7 cellular contexts compared by ENCODE assay signal in genomic region chr10:75408512-75408881, GRCh38. TPM values are rescaled to one million over a fixed set of nuclear protein-coding genes. Genes with fewer than 3 reads are reported as not detected.
DNase-seq lines count a peak whose midpoint lies in the region; ATAC-seq and TF ChIP-seq lines count a peak whose summit lies in the region.

No MANE protein-coding gene starts in this region.

- peak overlapping the region; percentile 90; the same call in 1 of the 2 replicates for H3K27ac ChIP-seq in HEK293 (ENCODE audit: extremely low read depth, low read depth, low read length)

- H3K4me3 Mint-ChIP-seq in activated T-helper 17 cell treated with anti-CD3 and anti-CD28 coated beads, Interleukin-2, amount 50 U/mL, for 72 hours, result peak overlapping the region; percentile 67
- H3K4me3 Mint-ChIP-seq in stimulated activated effector memory CD8-positive, alpha-beta T cell treated with anti-CD3 and anti-CD28 coated beads, Interleukin-12 subunit alpha, Interleukin-12 subunit beta, amount 100 ng/mL, for 72 hours, result peak overlapping the region; percentile 63

- peaks cover 11% of the 10 kb centered on the region for H3K36me3 Mint-ChIP-seq in activated T-helper 17 cell treated with anti-CD3 and anti-CD28 coated beads, Interleukin-2, amount 50 U/mL, for 72 hours (ENCODE audit: low read depth)
- H3K36me3 Mint-ChIP-seq in stimulated activated effector memory CD8-positive, alpha-beta T cell treated with anti-CD3 and anti-CD28 coated beads, Interleukin-12 subunit alpha, Interleukin-12 subunit beta, amount 100 ng/mL, for 72 hours, result no peaks in the 10 kb centered on the region

- H3K36me3 ChIP-seq in HEK293 (ENCODE audit: control insufficient read depth in 2 of 2, insufficient read depth in 1 of 2, low read length in 2 of 2) (peaks cover 0 to 17% of the 10 kb centered on the region in 2 experiments; a peak in 1 of 3 replicates), iPS-15b (ENCODE audit: control insufficient read depth, insufficient read depth, low read length) (no peaks in the 10 kb centered on the region)

- DNase-seq in stimulated activated effector memory CD8-positive, alpha-beta T cell treated with anti-CD3 and anti-CD28 coated beads, Interleukin-12 subunit alpha, Interleukin-12 subunit beta, amount 100 ng/mL, for 72 hours (ENCODE audit: low spot score in 2 of 2), result no peak
- no peak for DNase-seq in dermis blood vessel endothelial cell

- H3K4me1 Mint-ChIP-seq in activated T-helper 17 cell treated with anti-CD3 and anti-CD28 coated beads, Interleukin-2, amount 50 U/mL, for 72 hours, result peaks cover 9% of the 10 kb centered on the region
- peaks cover 19% of the 10 kb centered on the region for H3K4me1 Mint-ChIP-seq in stimulated activated effector memory CD8-positive, alpha-beta T cell treated with anti-CD3 and anti-CD28 coated beads, Interleukin-12 subunit alpha, Interleukin-12 subunit beta, amount 100 ng/mL, for 72 hours

- H3K4me1 ChIP-seq in HEK293 (ENCODE audit: control insufficient read depth, insufficient read depth, low read length) (no peaks in the 10 kb centered on the region), iPS-15b (ENCODE audit: control insufficient read depth, insufficient read depth, low read length) (peaks cover 10% of the 10 kb centered on the region)

- CTCF ChIA-PET in HEK293 (lab: Yijun Ruan, JAX), result interaction anchor here (0.9 kb wide), 1 partner anchor 18 kb away, joined by 3 read pairs; no protein-coding TSS in a partner anchor

- H3K9ac ChIP-seq in iPS-15b (ENCODE audit: low read depth, low read length), result no peak overlapping the region

- peaks cover 52% of the 10 kb centered on the region for H3K27me3 Mint-ChIP-seq in activated T-helper 17 cell treated with anti-CD3 and anti-CD28 coated beads, Interleukin-2, amount 50 U/mL, for 72 hours

- POLR2A ChIA-PET in HEK293 (lab: Yijun Ruan, JAX), result no interaction called here

- peaks cover 6% of the 10 kb centered on the region for H3K9me3 Mint-ChIP-seq in activated T-helper 17 cell treated with anti-CD3 and anti-CD28 coated beads, Interleukin-2, amount 50 U/mL, for 72 hours
- H3K9me3 Mint-ChIP-seq in stimulated activated effector memory CD8-positive, alpha-beta T cell treated with anti-CD3 and anti-CD28 coated beads, Interleukin-12 subunit alpha, Interleukin-12 subunit beta, amount 100 ng/mL, for 72 hours, result peaks cover 2% of the 10 kb centered on the region

- no peak for ATAC-seq in activated T-helper 17 cell treated with anti-CD3 and anti-CD28 coated beads, Interleukin-2, amount 50 U/mL, for 72 hours (replicated peaks)
- ATAC-seq in stimulated activated effector memory CD8-positive, alpha-beta T cell treated with anti-CD3 and anti-CD28 coated beads, Interleukin-12 subunit alpha, Interleukin-12 subunit beta, amount 100 ng/mL, for 72 hours, result no peak
- ATAC-seq in HG03439 (IDR thresholded peaks at IDR 0.05; ENCODE audit: unreplicated experiment) (no peak), GM21723 (IDR thresholded peaks at IDR 0.05; ENCODE audit: unreplicated experiment) (no peak)

- H3K9me3 ChIP-seq in HEK293 (ENCODE audit: control insufficient read depth, insufficient read depth, low read depth, low read length), result no peaks in the 10 kb centered on the region
- no peaks in the 10 kb centered on the region for H3K9me3 ChIP-seq in iPS-15b (ENCODE audit: control insufficient read depth, insufficient read depth, low read length)

- peak overlapping the region; percentile 54 for H3K4me3 ChIP-seq in HEK293 (ENCODE audit: low read depth, low read length)
- peak overlapping the region; percentile 55 for H3K4me3 ChIP-seq in iPS-15b (ENCODE audit: low read depth, low read length)

- H3K27me3 ChIP-seq in iPS-15b (ENCODE audit: control insufficient read depth, insufficient read depth, low read length), result peaks cover 92% of the 10 kb centered on the region

- no peak overlapping the region for H3K27ac Mint-ChIP-seq in activated T-helper 17 cell treated with anti-CD3 and anti-CD28 coated beads, Interleukin-2, amount 50 U/mL, for 72 hours
- H3K27ac Mint-ChIP-seq in stimulated activated effector memory CD8-positive, alpha-beta T cell treated with anti-CD3 and anti-CD28 coated beads, Interleukin-12 subunit alpha, Interleukin-12 subunit beta, amount 100 ng/mL, for 72 hours, result no peak overlapping the region

- no peak for TF ChIP-seq CTCF in HEK293 (tag by site-specific recombination; IDR thresholded peaks at IDR 0.05)

TF ChIP-seq in HEK293, 187 proteins besides CTCF, POLR2A, EP300 and RAD21:
- TF ChIP-seq, protein P1, sequence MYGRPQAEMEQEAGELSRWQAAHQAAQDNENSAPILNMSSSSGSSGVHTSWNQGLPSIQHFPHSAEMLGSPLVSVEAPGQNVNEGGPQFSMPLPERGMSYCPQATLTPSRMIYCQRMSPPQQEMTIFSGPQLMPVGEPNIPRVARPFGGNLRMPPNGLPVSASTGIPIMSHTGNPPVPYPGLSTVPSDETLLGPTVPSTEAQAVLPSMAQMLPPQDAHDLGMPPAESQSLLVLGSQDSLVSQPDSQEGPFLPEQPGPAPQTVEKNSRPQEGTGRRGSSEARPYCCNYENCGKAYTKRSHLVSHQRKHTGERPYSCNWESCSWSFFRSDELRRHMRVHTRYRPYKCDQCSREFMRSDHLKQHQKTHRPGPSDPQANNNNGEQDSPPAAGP (tag by site-specific recombination; IDR thresholded peaks at IDR 0.05), result no peak
- TF ChIP-seq ZNF202 (tag by site-specific recombination; IDR thresholded peaks at IDR 0.05; ENCODE audit: borderline replicate concordance), result peak; percentile 86; the same call in 1 of the 2 replicates
- TF ChIP-seq ZNF239 (tag by site-specific recombination; IDR thresholded peaks at IDR 0.05), result no peak

RNA-seq across cellular contexts. Expression of gene ZNF503, which starts 6.9 kb away (rescaled TPM):
- under 1 TPM; 0.13 to 0.30 TPM for total RNA-seq in activated T-helper 17 cell treated with anti-CD3 and anti-CD28 coated beads, Interleukin-2, amount 50 U/mL, for 72 hours
- 0.68 and 1.2 TPM in 2 replicates for total RNA-seq in dermis blood vessel endothelial cell

RNA-seq across cellular contexts. Expression of gene LRMDA, which starts 22.9 kb away (rescaled TPM):
- not detected for total RNA-seq in activated T-helper 17 cell treated with anti-CD3 and anti-CD28 coated beads, Interleukin-2, amount 50 U/mL, for 72 hours
- 7.6 and 27.4 TPM in 2 replicates for total RNA-seq in dermis blood vessel endothelial cell
